ENCODE assay signal across 8 cellular contexts in genomic region chr6:73579389-73579788, GRCh38. TPM values are rescaled to one million over a fixed set of nuclear protein-coding genes. Genes with fewer than 3 reads are reported as not detected.
DNase-seq lines count a peak whose midpoint lies in the region; ATAC-seq and TF ChIP-seq lines count a peak whose summit lies in the region.

No MANE protein-coding gene starts in this region.

- peak; percentile 11 for ATAC-seq in GM18868 (IDR thresholded peaks at IDR 0.05; ENCODE audit: unreplicated experiment)
- ATAC-seq in Panc1, result peak; percentile 59
- no peak for ATAC-seq in GM21515 (IDR thresholded peaks at IDR 0.05; ENCODE audit: unreplicated experiment)
- ATAC-seq in HG02970 (IDR thresholded peaks at IDR 0.05; ENCODE audit: low FRiP score, unreplicated experiment), result no peak

- TF ChIP-seq POLR2A in esophagus squamous epithelium (IDR thresholded peaks at IDR 0.05), result no peak

- no peaks in the 10 kb centered on the region for H3K36me3 ChIP-seq in Panc1 (ENCODE audit: control insufficient read depth, insufficient read depth, low read length)
- no peaks in the 10 kb centered on the region for H3K36me3 ChIP-seq in esophagus squamous epithelium
- no peaks in the 10 kb centered on the region for H3K36me3 ChIP-seq in trophoblast cell (ENCODE audit: control insufficient read depth in 1 of 2, insufficient read depth in 2 of 2, low read length in 2 of 2)

- H2BK5ac ChIP-seq in trophoblast cell (ENCODE audit: low read depth, low read length, poor library complexity), result peak overlapping the region; percentile 81

- BruUV-seq in Panc1 (replicated peaks; lab: Mats Ljungman, UMichigan), result TSS peak; percentile 95

- no peak for DNase-seq in Panc1 (ENCODE audit: low read depth, low spot score)
- no peak for DNase-seq in esophagus squamous epithelium (lab: John Stamatoyannopoulos, UW)
- DNase-seq in trophoblast cell, result no peak
- DNase-seq in activated CD8-positive, alpha-beta memory T cell treated with anti-CD3 and anti-CD28 coated beads, Interleukin-2, amount 50 U/mL, for 4 hours, result no peak
- no peak for DNase-seq in DMS114 treated with DMSO at 0.1 percent for 48 hours (lab: John Stamatoyannopoulos, UW; ENCODE audit: unreplicated experiment)

- H4K91ac ChIP-seq in trophoblast cell (ENCODE audit: low read depth, low read length), result peak overlapping the region; percentile 96

- no peak overlapping the region for H3K23ac ChIP-seq in trophoblast cell (ENCODE audit: low read length)

- H3K27ac ChIP-seq in Panc1 (ENCODE audit: low read length) (peak overlapping the region; percentile 100), esophagus squamous epithelium (peak overlapping the region; percentile 80 to 96 (median 92)), trophoblast cell (ENCODE audit: low read depth, low read length) (peak overlapping the region; percentile 99)

- peak overlapping the region; percentile 96 for H2BK12ac ChIP-seq in trophoblast cell (ENCODE audit: low read length)

- H3K9me3 ChIP-seq in Panc1 (ENCODE audit: control insufficient read depth, insufficient read depth, low read depth, low read length), result peaks cover 4% of the 10 kb centered on the region; the same call in 1 of the 2 replicates
- H3K9me3 ChIP-seq in esophagus squamous epithelium, result no peaks in the 10 kb centered on the region
- no peaks in the 10 kb centered on the region for H3K9me3 ChIP-seq in trophoblast cell (ENCODE audit: insufficient read depth, low read depth, low read length)

- peak overlapping the region; percentile 57 for H4K8ac ChIP-seq in trophoblast cell (ENCODE audit: low read depth, low read length)

- H4K12ac ChIP-seq in trophoblast cell (ENCODE audit: low read depth, low read length), result peak overlapping the region; percentile 14

- H3K79me2 ChIP-seq in trophoblast cell (ENCODE audit: control insufficient read depth, insufficient read depth, low read length, poor library complexity), result peaks cover 3% of the 10 kb centered on the region

- H3K4me1 ChIP-seq in Panc1 (ENCODE audit: control insufficient read depth, insufficient read depth, low read length), result peaks cover 42% of the 10 kb centered on the region
- H3K4me1 ChIP-seq in esophagus squamous epithelium, result peaks cover 18 to 24% (median 19%) of the 10 kb centered on the region in 3 donors
- peaks cover 9 to 14% of the 10 kb centered on the region in 2 experiments for H3K4me1 ChIP-seq in trophoblast cell (ENCODE audit: control insufficient read depth in 1 of 2, insufficient read depth in 2 of 2, low read length in 2 of 2)

- POLR2A ChIA-PET in Panc1 (lab: Charles Lee), result interaction anchor here (0.6 to 2.5 kb wide), 8 partner anchors 20 to 88 kb away, joined by 3 to 16 read pairs (median 8); partner anchors contain the start of gene EEF1A1

- peaks cover 21% of the 10 kb centered on the region for H3K79me1 ChIP-seq in trophoblast cell (ENCODE audit: low read length)

- WGBS in esophagus squamous epithelium, 2 donors, result 55 to 59% methylated on average over 2 to 3 of the region's 4 CpGs
- no CpG with 5 or more reads among the region's 4 CpGs for WGBS in trophoblast cell (ENCODE audit: extremely low coverage, insufficient coverage, insufficient read length)

- H3K4ac ChIP-seq in trophoblast cell (ENCODE audit: low read depth, low read length), result peak overlapping the region; percentile 68

- H3K18ac ChIP-seq in trophoblast cell (ENCODE audit: low read length), result peak overlapping the region; percentile 70

- H2AK5ac ChIP-seq in trophoblast cell (ENCODE audit: low read length), result peak overlapping the region; percentile 85

- H2BK120ac ChIP-seq in trophoblast cell (ENCODE audit: insufficient read depth, low read length, poor library complexity), result peak overlapping the region; percentile 96

- H3K4me3 ChIP-seq in Panc1 (ENCODE audit: low read depth in 2 of 2, low read length in 2 of 2), result no peak overlapping the region
- peak overlapping the region in 1 of 4 donors; percentile 4 for H3K4me3 ChIP-seq in esophagus squamous epithelium
- no peak overlapping the region for H3K4me3 ChIP-seq in trophoblast cell (ENCODE audit: low read depth, low read length)

- CTCF ChIA-PET in Panc1 (lab: Charles Lee), result interaction anchor here (0.6 to 0.9 kb wide), 2 partner anchors 57 to 163 kb away, joined by 5 to 8 read pairs; no protein-coding TSS in a partner anchor

- in situ Hi-C loops in Panc1 (cut with HindIII; ENCODE audit: low pct_unique_long_range_greater_than_20kb, low sequenced_read_pairs), result no loop called here

- intact Hi-C loops in Panc1 (cut with micrococcal nuclease; ENCODE audit: unreplicated experiment), result no loop called here
- intact Hi-C loops in esophagus squamous epithelium (cut with DNase I), result no loop called here

- H3K14ac ChIP-seq in trophoblast cell (ENCODE audit: low read length), result peak overlapping the region; percentile 83

- no peak overlapping the region for H3K9ac ChIP-seq in trophoblast cell (ENCODE audit: low read length)

- no peak overlapping the region for H2AFZ ChIP-seq in trophoblast cell (ENCODE audit: insufficient read depth, low read length, poor library complexity)

- TF ChIP-seq CTCF in Panc1 (IDR thresholded peaks at IDR 0.05) (no peak), esophagus squamous epithelium (IDR thresholded peaks at IDR 0.05) (no peak)

- H3K27me3 ChIP-seq in Panc1 (ENCODE audit: control insufficient read depth, insufficient read depth, low read length) (no peaks in the 10 kb centered on the region), esophagus squamous epithelium (no peaks in the 10 kb centered on the region), trophoblast cell (ENCODE audit: insufficient read depth, low read length) (no peaks in the 10 kb centered on the region)

- H3K4me2 ChIP-seq in trophoblast cell (ENCODE audit: low read length), result peak overlapping the region; percentile 73

RNA-seq across cellular contexts. Expression of gene EEF1A1, which starts 58.6 kb away (rescaled TPM):
- total RNA-seq in Panc1 (2021; ENCODE audit: unreplicated experiment), result 10,069 TPM
- polyA plus RNA-seq in Panc1 (2012; ENCODE audit: insufficient read length), result 8,925 TPM
- total RNA-seq in esophagus squamous epithelium, result over 10,000 TPM in 1 of 4 donors, 1,000 to 10,000 TPM in 3; 4,136 to 11,610 (median 7,059) TPM
- polyA plus RNA-seq in trophoblast cell (2013), result 10,280 and 10,757 TPM in 2 replicates

Comparison
In these comparisons a context has a peak if more than half of its experiments do, and no peak if none do; other contexts are left out.
1. ATAC-seq: peak in GM18868 (single experiment) and Panc1 (single experiment); none in GM21515 (single experiment) and HG02970 (single experiment).
2. Peak in every context shown above with its lines, with median percentiles within 50 percentile points of each other: H3K27ac ChIP-seq.